In genomic region chr3:8619548-8619947, GRCh38 we compare ENCODE assay signal across 20 cellular contexts. TPM values are rescaled to one million over a fixed set of nuclear protein-coding genes. Genes with fewer than 3 reads are reported as not detected.
A peak's percentile ranks its signal among the peaks of the same experiment; 100 is the strongest.
DNase-seq lines count a peak whose midpoint lies in the region; ATAC-seq and TF ChIP-seq lines count a peak whose summit lies in the region.
"Had no signal": no experiment of that assay in that cellular context is flagged by ENCODE, and none has a peak within 500 bp of the region (broad histone marks: within the 10 kb centered on the region; RNA-seq: fewer than 3 reads in every experiment).

No MANE protein-coding gene starts in this region.

- H3K4me3 ChIP-seq in GM23248 (no peak overlapping the region), SK-N-SH (ENCODE audit: low read depth in 2 of 2, low read length in 1 of 2) (no peak overlapping the region), esophagus squamous epithelium (no peak overlapping the region), prostate gland (no peak overlapping the region)
- H3K4me3 ChIP-seq: lung had no signal

- TF ChIP-seq CTCF in SK-N-SH (IDR thresholded peaks at IDR 0.05) = no peak
- TF ChIP-seq CTCF in esophagus squamous epithelium (IDR thresholded peaks at IDR 0.05) = no peak
- no peak for TF ChIP-seq CTCF in prostate gland (IDR thresholded peaks at IDR 0.05)

- H3K4me1 ChIP-seq in GM23248 (ENCODE audit: insufficient read depth) = peaks cover 28% of the 10 kb centered on the region
- H3K4me1 ChIP-seq in SK-N-SH (ENCODE audit: control insufficient read depth in 1 of 2, insufficient read depth in 2 of 2, low read depth in 1 of 2, low read length in 1 of 2) = peaks cover 0 to 22% of the 10 kb centered on the region in 2 experiments; a peak in 1 of 4 replicates
- H3K4me1 ChIP-seq in esophagus squamous epithelium = peaks cover 0 to 42% (median 18%) of the 10 kb centered on the region in 3 donors
- H3K4me1 ChIP-seq in prostate gland (replicated peaks) = no peaks in the 10 kb centered on the region

- H3K36me3 ChIP-seq in GM23248 (ENCODE audit: low read depth) (no peaks in the 10 kb centered on the region), SK-N-SH (replicated peaks in 1 of 2; ENCODE audit: control insufficient read depth in 1 of 2, insufficient read depth in 2 of 2, low read length in 1 of 2) (no peaks in the 10 kb centered on the region), esophagus squamous epithelium (no peaks in the 10 kb centered on the region), prostate gland (no peaks in the 10 kb centered on the region)

- TF ChIP-seq EP300 in SK-N-SH (IDR thresholded peaks at IDR 0.05; ENCODE audit: borderline replicate concordance in 1 of 2, low read depth in 1 of 2, low read length in 1 of 2) = no peak

- 0 out of 2 replicates have a peak, but pooled peaks cover 7% of the 10 kb centered on the region for H3F3A ChIP-seq in GM23248 (ENCODE audit: insufficient read depth)
- H3F3A ChIP-seq in SK-N-SH (replicated peaks; ENCODE audit: insufficient read depth) = peaks cover 5% of the 10 kb centered on the region

- TF ChIP-seq RAD21 in SK-N-SH (IDR thresholded peaks at IDR 0.05; ENCODE audit: low read length) = no peak

- H2AFZ ChIP-seq in GM23248 (no peak overlapping the region), SK-N-SH (ENCODE audit: low read depth) (no peak overlapping the region)

- H4K20me1 ChIP-seq in GM23248 (ENCODE audit: insufficient read depth) = no peaks in the 10 kb centered on the region
- no peaks in the 10 kb centered on the region for H4K20me1 ChIP-seq in SK-N-SH (ENCODE audit: insufficient read depth)

- CTCF ChIA-PET in SK-N-SH (lab: Yijun Ruan, JAX) = interaction anchor here (0.9 to 3.6 kb wide), 2 partner anchors 121 to 176 kb away, joined by 3 to 52 read pairs; no protein-coding TSS in a partner anchor

- no peaks in the 10 kb centered on the region for H3K9me2 ChIP-seq in GM23248 (ENCODE audit: insufficient read depth)
- H3K9me2 ChIP-seq in SK-N-SH = no peaks in the 10 kb centered on the region

- POLR2A ChIA-PET in SK-N-SH (lab: Yijun Ruan, JAX) = no interaction called here

- in situ Hi-C loops in GM23248 (cut with MboI) = no loop called here

- WGBS in GM23248 (ENCODE audit: low coverage in 1 of 2, low lambda C conversion rate in 2 of 2, missing lambda C conversion rate in 2 of 2), 2 experiments = 78 to 82% methylated on average over 7 of the region's 7 CpGs
- 86% methylated on average over 7 of the region's 7 CpGs for WGBS in SK-N-SH (ENCODE audit: low lambda C conversion rate)
- WGBS in esophagus squamous epithelium, 2 donors = 64 to 66% methylated on average over 6 to 7 of the region's 7 CpGs
- 76% methylated on average over 7 of the region's 7 CpGs for WGBS in prostate gland

- no peaks in the 10 kb centered on the region for H3K27me3 ChIP-seq in GM23248 (replicated peaks; ENCODE audit: insufficient read depth)
- H3K27me3 ChIP-seq in SK-N-SH (ENCODE audit: insufficient read depth) = no peaks in the 10 kb centered on the region
- peaks cover 0 to 5% (median 0%) of the 10 kb centered on the region in 4 donors for H3K27me3 ChIP-seq in esophagus squamous epithelium
- H3K27me3 ChIP-seq in prostate gland (replicated peaks; ENCODE audit: insufficient read depth) = no peaks in the 10 kb centered on the region

- no peak overlapping the region for H3K27ac ChIP-seq in GM23248
- H3K27ac ChIP-seq in SK-N-SH (ENCODE audit: low read depth in 2 of 2, low read length in 1 of 2) = no peak overlapping the region
- H3K27ac ChIP-seq in esophagus squamous epithelium = peak overlapping the region; percentile 70 to 74 (median 72)
- no peak overlapping the region for H3K27ac ChIP-seq in prostate gland

- DNase-seq in GM23248 (peak; percentile 39), SK-N-SH (no peak), esophagus squamous epithelium (lab: John Stamatoyannopoulos, UW) (no peak), prostate gland (ENCODE audit: low spot score) (peak; percentile 60), NCI-H748 treated with DMSO at 0.1 percent for 48 hours (lab: John Stamatoyannopoulos, UW) (no peak), mesenteric fat pad (ENCODE audit: low spot score) (no peak)
- DNase-seq: activated CD4-positive, alpha-beta T cell treated with anti-CD3 and anti-CD28 coated beads, Interleukin-2, amount 50 U/mL, for 4 hours; activated naive CD4-positive, alpha-beta T cell treated with anti-CD3 and anti-CD28 coated beads, Interleukin-2, amount 10 ng/mL, durations not matched to agents 7 days and 5 days; activated T-cell treated with anti-CD3 and anti-CD28 coated beads, Interleukin-2, amount 50 U/mL, for 1 hour; central memory CD4-positive, alpha-beta T cell; effector memory CD8-positive, alpha-beta T cell; GOT3; KBM-7; naive B cell; NCI-H1048; NCI-H774; small intestine had no signal

- H3K9me3 ChIP-seq in GM23248 (ENCODE audit: low read depth) (no peaks in the 10 kb centered on the region), SK-N-SH (no peaks in the 10 kb centered on the region), esophagus squamous epithelium (no peaks in the 10 kb centered on the region), prostate gland (no peaks in the 10 kb centered on the region)

- no peak for ATAC-seq in GM19397 (IDR thresholded peaks at IDR 0.05; ENCODE audit: unreplicated experiment)
- ATAC-seq in HG02973 (IDR thresholded peaks at IDR 0.05; ENCODE audit: unreplicated experiment) = no peak
- ATAC-seq: effector memory CD8-positive, alpha-beta T cell had no signal

- intact Hi-C loops in esophagus squamous epithelium (cut with DNase I) (no loop called here), prostate gland (cut with DNase I) (no loop called here)

- no peak for TF ChIP-seq POLR2A in esophagus squamous epithelium (IDR thresholded peaks at IDR 0.05)
- TF ChIP-seq POLR2A in prostate gland (IDR thresholded peaks at IDR 0.05) = no peak

- H3K9ac ChIP-seq in GM23248 = no peak overlapping the region
- H3K9ac ChIP-seq in SK-N-SH = no peak overlapping the region

- H3K79me2 ChIP-seq in GM23248 (ENCODE audit: insufficient read depth) = no peaks in the 10 kb centered on the region
- no peaks in the 10 kb centered on the region for H3K79me2 ChIP-seq in SK-N-SH (ENCODE audit: insufficient read depth)

- H3K4me2 ChIP-seq in GM23248 (ENCODE audit: unreplicated experiment) (no peak overlapping the region), SK-N-SH (no peak overlapping the region)

TF ChIP-seq in SK-N-SH, 30 proteins besides CTCF, POLR2A, EP300 and RAD21:
- TF ChIP-seq PBX3 (IDR thresholded peaks at IDR 0.05) = peak; percentile 22; the same call in 1 of the 2 replicates
- TF ChIP-seq RXRA (IDR thresholded peaks at IDR 0.05; ENCODE audit: borderline replicate concordance, low read depth) = no peak
- TF ChIP-seq FOSL2 (IDR thresholded peaks at IDR 0.05; ENCODE audit: borderline replicate concordance, low read depth) = peak; percentile 18; the same call in 1 of the 2 replicates
- peak; percentile 13; the same call in 1 of the 2 replicates for TF ChIP-seq JUND (IDR thresholded peaks at IDR 0.05)
- TF ChIP-seq TAF1 (IDR thresholded peaks at IDR 0.05; ENCODE audit: borderline replicate concordance, low read depth, low read length) = no peak

RNA-seq across cellular contexts. Expression of gene SSUH2, which starts 25.1 kb away (rescaled TPM):
- total RNA-seq in GM23248 (2014; rRNA removed; shearing (Covaris generic)) = 0.13 and 0.76 TPM in 2 replicates
- polyA plus RNA-seq in GM23248 (2016; fragmentation: Nextera tagmentation; extraction: Ambion mirVana) = 0.18 TPM in 1 of 2 replicates, not detected in the other
- polyA plus RNA-seq in SK-N-SH (2012; rRNA removed) = 0.18 and 0.26 TPM in 2 replicates
- 0.10 and 0.30 TPM in 2 replicates for polyA plus RNA-seq in SK-N-SH (2012; cell fraction: cytosol; rRNA removed)
- polyA plus RNA-seq in SK-N-SH (2012; cell fraction: nucleus; rRNA removed) = 0.75 and 1.1 TPM in 2 replicates
- under 1 TPM in 2 of 4 donors, not detected in 2; 0.13 to 0.19 TPM for total RNA-seq in esophagus squamous epithelium
- 1 to 10 TPM in 1 of 2 donors, under 1 TPM in 1; 0.27 to 2.6 TPM for total RNA-seq in prostate gland
- 0.45 TPM for total RNA-seq in mesenteric fat pad

Comparison
In these comparisons a context has a peak if more than half of its experiments do, and no peak if none do; other contexts are left out.
1. DNase-seq: peak in GM23248 (single experiment) and prostate gland (single experiment); none in SK-N-SH (single experiment), esophagus squamous epithelium (single experiment), NCI-H748 treated with DMSO at 0.1 percent for 48 hours (single experiment) and mesenteric fat pad (single experiment).
2. H3K27ac ChIP-seq: peak in esophagus squamous epithelium (4 of 4); none in GM23248 (single experiment), SK-N-SH (0 of 2) and prostate gland (0 of 2).